Comparison of ENCODE assay signal across 28 cellular contexts in genomic region chr16:86086471-86086870, GRCh38.
"Had no signal": no experiment of that assay in that cellular context is flagged by ENCODE, and none has a peak within 500 bp of the region (broad histone marks: within the 10 kb centered on the region; RNA-seq: fewer than 3 reads in every experiment).

No MANE protein-coding gene starts in this region.

- H3K4me1 Mint-ChIP-seq: immature natural killer cell had no signal

- H3K27ac ChIP-seq: body of pancreas, cardiac muscle cell, foreskin keratinocyte, hepatocyte, left ventricle myocardium inferior, psoas muscle, tibial nerve, vagina, WERI-Rb-1 had no signal

- H3K4me1 ChIP-seq: body of pancreas, foreskin keratinocyte, left ventricle myocardium inferior, psoas muscle, tibial nerve, vagina had no signal

- H3K4me3 ChIP-seq: body of pancreas, cardiac muscle cell, hepatocyte, left ventricle myocardium inferior, psoas muscle, tibial nerve, vagina had no signal

- H3K27me3 Mint-ChIP-seq: activated naive CD4-positive, alpha-beta T cell treated with anti-CD3 and anti-CD28 coated beads, Interleukin-2, amount 10 ng/mL, durations not matched to agents 7 days and 5 days; activated T-cell treated with anti-CD3 and anti-CD28 coated beads, Interleukin-2, amount 50 U/mL, for 24 hours had no signal

- H3K36me3 Mint-ChIP-seq: activated naive CD4-positive, alpha-beta T cell treated with anti-CD3 and anti-CD28 coated beads, Interleukin-2, amount 10 ng/mL, durations not matched to agents 7 days and 5 days; immature natural killer cell; natural killer cell treated with Interleukin-12 subunit alpha and Interleukin-12 subunit beta and Interleukin-15 and Interleukin-18, amount 100 ng/mL, for 72 hours had no signal

- H3K4me3 Mint-ChIP-seq: activated naive CD4-positive, alpha-beta T cell treated with anti-CD3 and anti-CD28 coated beads, Interleukin-2, amount 10 ng/mL, durations not matched to agents 7 days and 5 days; activated T-cell treated with anti-CD3 and anti-CD28 coated beads, Interleukin-2, amount 50 U/mL, for 24 hours; dendritic cell treated with granulocyte-macrophage colony-stimulating factor and Interleukin-4, amounts not matched to agents 40 ng/mL and 50 ng/mL, for 4 days; immature natural killer cell; natural killer cell treated with Interleukin-12 subunit alpha and Interleukin-12 subunit beta and Interleukin-15 and Interleukin-18, amount 100 ng/mL, for 72 hours; stimulated activated naive CD8-positive, alpha-beta T cell treated with anti-CD3 and anti-CD28 coated beads, Interleukin-15, amount 100 ng/mL, for 72 hours had no signal

- H3K9me3 ChIP-seq: body of pancreas, left ventricle myocardium inferior, psoas muscle, tibial nerve, vagina had no signal

- ATAC-seq: body of pancreas; foreskin keratinocyte; natural killer cell treated with Interleukin-12 subunit alpha and Interleukin-12 subunit beta and Interleukin-15 and Interleukin-18, amount 100 ng/mL, for 72 hours; psoas muscle; right cardiac atrium; stimulated activated naive CD8-positive, alpha-beta T cell treated with anti-CD3 and anti-CD28 coated beads, Interleukin-15, amount 100 ng/mL, for 72 hours had no signal

- H3K36me3 ChIP-seq: cardiac muscle cell, left ventricle myocardium inferior, tibial nerve, vagina, WERI-Rb-1 had no signal

- H3K27ac Mint-ChIP-seq: activated naive CD4-positive, alpha-beta T cell treated with anti-CD3 and anti-CD28 coated beads, Interleukin-2, amount 10 ng/mL, durations not matched to agents 7 days and 5 days; activated T-cell treated with anti-CD3 and anti-CD28 coated beads, Interleukin-2, amount 50 U/mL, for 24 hours; activated T-helper 2 cell treated with anti-CD3 and anti-CD28 coated beads, Interferon-gamma antibody, Interleukin-2, Interleukin-4, amounts not matched to agents 10 μg/mL and 5 μg/mL and 100 μg/mL, durations not matched to agents 14 hours and 24 hours and 36 hours; dendritic cell treated with granulocyte-macrophage colony-stimulating factor and Interleukin-4, amounts not matched to agents 40 ng/mL and 50 ng/mL, for 4 days; immature natural killer cell; natural killer cell treated with Interleukin-12 subunit alpha and Interleukin-12 subunit beta and Interleukin-15 and Interleukin-18, amount 100 ng/mL, for 72 hours had no signal

- DNase-seq: activated CD4-positive, alpha-beta T cell treated with anti-CD3 and anti-CD28 coated beads for 1 hour; activated CD4-positive, alpha-beta T cell treated with anti-CD3 and anti-CD28 coated beads, Interleukin-2, amount 50 U/mL, for 4 hours; activated CD8-positive, alpha-beta memory T cell treated with anti-CD3 and anti-CD28 coated beads for 24 hours; activated CD8-positive, alpha-beta memory T cell treated with anti-CD3 and anti-CD28 coated beads, Interleukin-2, amount 50 U/mL, for 4 hours; activated naive CD4-positive, alpha-beta T cell treated with anti-CD3 and anti-CD28 coated beads, Interleukin-2, amount 10 ng/mL, durations not matched to agents 7 days and 5 days; activated T-cell treated with anti-CD3 and anti-CD28 coated beads, Interleukin-2, amount 50 U/mL, for 24 hours; anterior cingulate cortex; effector CD4-positive, alpha-beta T cell; erythroblast; foreskin keratinocyte; glutamatergic neuron; immature natural killer cell; kidney glomerular epithelial cell; left ventricle myocardium inferior; psoas muscle; stimulated activated CD4-positive, alpha-beta T cell treated with anti-CD3 and anti-CD28 coated beads, Interleukin-1b, Interleukin-23, amount 100 ng/mL, for 48 hours; stimulated activated naive CD8-positive, alpha-beta T cell treated with anti-CD3 and anti-CD28 coated beads, Interleukin-15, amount 100 ng/mL, for 72 hours; SW 1271; WERI-Rb-1 had no signal

- H3K4me2 ChIP-seq: hepatocyte had no signal

- H3K9me3 Mint-ChIP-seq: activated naive CD4-positive, alpha-beta T cell treated with anti-CD3 and anti-CD28 coated beads, Interleukin-2, amount 10 ng/mL, durations not matched to agents 7 days and 5 days; activated T-cell treated with anti-CD3 and anti-CD28 coated beads, Interleukin-2, amount 50 U/mL, for 24 hours; activated T-helper 2 cell treated with anti-CD3 and anti-CD28 coated beads, Interferon-gamma antibody, Interleukin-2, Interleukin-4, amounts not matched to agents 10 μg/mL and 5 μg/mL and 100 μg/mL, durations not matched to agents 14 hours and 24 hours and 36 hours; dendritic cell treated with granulocyte-macrophage colony-stimulating factor and Interleukin-4, amounts not matched to agents 40 ng/mL and 50 ng/mL, for 4 days; immature natural killer cell; natural killer cell treated with Interleukin-12 subunit alpha and Interleukin-12 subunit beta and Interleukin-15 and Interleukin-18, amount 100 ng/mL, for 72 hours; stimulated activated naive CD8-positive, alpha-beta T cell treated with anti-CD3 and anti-CD28 coated beads, Interleukin-15, amount 100 ng/mL, for 72 hours had no signal

- H2AFZ ChIP-seq: hepatocyte had no signal

- H3K27me3 ChIP-seq: body of pancreas, cardiac muscle cell, foreskin keratinocyte, hepatocyte, vagina had no signal
